ENCODE assay signal across 1 cellular context in the genomic region with DNA sequence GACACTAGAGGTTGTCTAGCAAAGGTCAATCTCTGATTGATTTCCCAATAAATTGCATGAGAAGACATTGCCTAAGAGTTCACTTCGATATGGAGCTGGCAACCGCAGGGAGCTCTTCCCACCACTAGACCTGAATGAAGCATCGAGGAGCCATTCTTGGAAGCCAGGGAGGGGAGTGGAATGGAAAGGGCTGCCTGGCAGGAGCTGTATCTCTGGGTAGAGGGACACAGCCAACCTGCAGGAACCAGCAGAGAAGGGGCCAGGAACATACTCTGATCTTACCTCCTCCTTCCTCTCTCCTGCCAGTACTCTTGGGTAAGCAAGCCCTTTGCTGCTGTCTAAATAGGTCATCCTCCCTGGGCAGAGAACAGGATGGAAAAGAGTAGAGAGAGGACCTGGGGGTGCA.
TF ChIP-seq lines count a peak whose summit lies in the region.

No MANE protein-coding gene starts in this region.

TF ChIP-seq in WTC11, 78 proteins besides CTCF, POLR2A, EP300 and RAD21 (continued from another document):
- TF ChIP-seq PRDM15 (CRISPR knock-in tag; IDR thresholded peaks at IDR 0.05) (no peak), RELA (CRISPR knock-in tag; IDR thresholded peaks at IDR 0.05; ENCODE audit: borderline replicate concordance) (no peak), HMGA2 (CRISPR knock-in tag; IDR thresholded peaks at IDR 0.05) (no peak)
